In the genomic region with DNA sequence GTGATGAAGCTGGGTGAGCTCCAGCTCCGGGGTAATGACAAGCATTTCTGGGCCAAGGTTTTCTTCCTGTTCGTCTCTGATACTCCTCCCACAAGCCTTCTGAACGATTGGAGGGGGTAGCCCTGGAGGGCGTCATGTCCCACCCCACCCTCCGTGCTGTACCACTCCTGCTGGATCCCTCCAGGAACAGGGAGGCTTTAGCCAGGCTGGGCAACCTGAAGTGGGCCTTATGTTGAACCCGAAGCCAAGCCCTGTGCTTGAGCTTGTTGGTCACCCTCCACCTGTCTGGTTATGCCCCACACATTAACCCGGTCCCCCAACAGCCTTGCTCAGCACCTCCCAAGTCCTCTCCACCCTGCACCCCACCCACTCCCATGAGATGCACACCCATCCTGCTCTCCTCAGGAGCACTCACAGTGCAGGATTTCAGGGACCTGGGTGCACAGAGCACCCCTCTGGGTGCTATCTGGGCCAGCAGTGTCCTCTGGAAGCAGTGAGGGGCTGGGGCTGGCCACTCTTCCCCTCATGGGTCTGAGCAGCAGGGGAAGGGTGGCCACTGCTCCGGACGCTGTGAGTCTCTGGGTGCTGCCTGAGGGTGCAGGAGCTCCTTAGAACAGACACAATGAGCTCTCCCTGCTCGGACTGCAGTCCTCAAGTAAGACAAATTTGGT, we compare ENCODE assay signal across 17 cellular contexts. TPM values are rescaled to one million over a fixed set of nuclear protein-coding genes. Genes with fewer than 3 reads are reported as not detected.
DNase-seq lines count a peak whose midpoint lies in the region; ATAC-seq and TF ChIP-seq lines count a peak whose summit lies in the region.
"Had no signal": no experiment of that assay in that cellular context is flagged by ENCODE, and none has a peak within 500 bp of the region (broad histone marks: within the 10 kb centered on the region; RNA-seq: fewer than 3 reads in every experiment).

No MANE protein-coding gene starts in this region.

- no peaks in the 10 kb centered on the region for H3K27me3 ChIP-seq in naive thymus-derived CD4-positive, alpha-beta T cell (ENCODE audit: control insufficient read depth in 2 of 2, insufficient read depth in 2 of 2, low read length in 2 of 2)
- H3K27me3 ChIP-seq: transverse colon had no signal

- peaks cover 0 to 6% of the 10 kb centered on the region in 2 donors for H3K4me1 ChIP-seq in naive thymus-derived CD4-positive, alpha-beta T cell (ENCODE audit: control insufficient read depth in 2 of 2, insufficient read depth in 2 of 2, low read length in 2 of 2)
- H3K4me1 ChIP-seq: transverse colon had no signal

- H3K4me1 Mint-ChIP-seq in CD14-positive monocyte (peaks cover 4% of the 10 kb centered on the region), T-helper 17 cell (peaks cover 11% of the 10 kb centered on the region)
- peaks cover 0 to 13% (median 6%) of the 10 kb centered on the region in 7 donors for H3K4me1 Mint-ChIP-seq in naive thymus-derived CD4-positive, alpha-beta T cell

- H3K27me3 Mint-ChIP-seq in CD14-positive monocyte (ENCODE audit: low read depth in 3 of 3) (peaks cover 14 to 31% (median 22%) of the 10 kb centered on the region in 3 donors), T-helper 17 cell (peaks cover 41% of the 10 kb centered on the region)
- peaks cover 0 to 25% (median 12%) of the 10 kb centered on the region in 5 donors for H3K27me3 Mint-ChIP-seq in naive thymus-derived CD4-positive, alpha-beta T cell

- no peak overlapping the region for H3K4me3 ChIP-seq in naive thymus-derived CD4-positive, alpha-beta T cell (ENCODE audit: low read length)
- H3K4me3 ChIP-seq: GM23248, transverse colon had no signal

- POLR2A ChIA-PET in naive thymus-derived CD4-positive, alpha-beta T cell (lab: Charles Lee): no interaction called here
- POLR2A ChIA-PET in GM10248 (lab: Yijun Ruan, JAX): no interaction called here

- DNase-seq in CD14-positive monocyte (ENCODE audit: low spot score): no peak
- DNase-seq in T-helper 17 cell: no peak
- no peak for DNase-seq in naive thymus-derived CD4-positive, alpha-beta T cell
- DNase-seq in GM10248 (ENCODE audit: extremely low spot score): no peak
- DNase-seq in SHP77 (lab: John Stamatoyannopoulos, UW): no peak
- no peak for DNase-seq in NCI-H146 treated with DMSO at 0.1 percent for 48 hours (lab: John Stamatoyannopoulos, UW; ENCODE audit: unreplicated experiment)

- no peaks in the 10 kb centered on the region for H3K9me3 ChIP-seq in T-helper 17 cell (ENCODE audit: control insufficient read depth, low read length, poor library complexity, severe bottlenecking)
- H3K9me3 ChIP-seq in naive thymus-derived CD4-positive, alpha-beta T cell (ENCODE audit: control insufficient read depth in 2 of 3, low read length in 3 of 3): no peaks in the 10 kb centered on the region
- H3K9me3 ChIP-seq: transverse colon had no signal

- intact Hi-C loops in CD14-positive monocyte (cut with micrococcal nuclease): loop anchor here (1.0 to 5.0 kb wide), 3 partner anchors 106 to 172 kb away; no protein-coding TSS in a partner anchor
- intact Hi-C loops in naive thymus-derived CD4-positive, alpha-beta T cell (cut with micrococcal nuclease): loop anchor here (1.0 to 5.0 kb wide), 7 partner anchors 23 to 653 kb away; no protein-coding TSS in a partner anchor

- ATAC-seq in GM21737 (IDR thresholded peaks at IDR 0.05; ENCODE audit: unreplicated experiment) (peak; percentile 15), T-helper 17 cell (no peak), GM21447 (IDR thresholded peaks at IDR 0.05; ENCODE audit: unreplicated experiment) (no peak)
- ATAC-seq in naive thymus-derived CD4-positive, alpha-beta T cell: peak; percentile 13

- H3K36me3 ChIP-seq in naive thymus-derived CD4-positive, alpha-beta T cell (ENCODE audit: control insufficient read depth in 2 of 3, insufficient read depth in 3 of 3, low read length in 3 of 3): no peaks in the 10 kb centered on the region
- H3K36me3 ChIP-seq: transverse colon had no signal

- H3K4me3 Mint-ChIP-seq in CD14-positive monocyte (peak overlapping the region in 1 of 2 donors; percentile 18), T-helper 17 cell (no peak overlapping the region)
- H3K4me3 Mint-ChIP-seq in naive thymus-derived CD4-positive, alpha-beta T cell: no peak overlapping the region
- H3K4me3 Mint-ChIP-seq: activated CD8-positive, alpha-beta memory T cell treated with anti-CD3 and anti-CD28 coated beads, Interleukin-2, amount 10 ng/mL, durations not matched to agents 7 days and 5 days; mesothelial cell of epicardium; stimulated activated memory B cell treated with anti-CD40 and anti-IgM and Interleukin-4, amounts not matched to agents 10 μg/mL and 1 μg/mL and 100 μg/mL, for 72 hours had no signal

- H3K27ac Mint-ChIP-seq in CD14-positive monocyte: no peak overlapping the region
- peak overlapping the region; percentile 41 for H3K27ac Mint-ChIP-seq in T-helper 17 cell
- no peak overlapping the region for H3K27ac Mint-ChIP-seq in naive thymus-derived CD4-positive, alpha-beta T cell
- H3K27ac Mint-ChIP-seq: activated CD8-positive, alpha-beta memory T cell treated with anti-CD3 and anti-CD28 coated beads, Interleukin-2, amount 10 ng/mL, durations not matched to agents 7 days and 5 days; mesothelial cell of epicardium; stimulated activated memory B cell treated with anti-CD40 and anti-IgM and Interleukin-4, amounts not matched to agents 10 μg/mL and 1 μg/mL and 100 μg/mL, for 72 hours had no signal

- no peaks in the 10 kb centered on the region for H3K9me3 Mint-ChIP-seq in CD14-positive monocyte
- peaks cover 0 to 1% (median 0%) of the 10 kb centered on the region in 11 donors for H3K9me3 Mint-ChIP-seq in naive thymus-derived CD4-positive, alpha-beta T cell
- H3K9me3 Mint-ChIP-seq: mesothelial cell of epicardium; stimulated activated memory B cell treated with anti-CD40 and anti-IgM and Interleukin-4, amounts not matched to agents 10 μg/mL and 1 μg/mL and 100 μg/mL, for 72 hours had no signal

- H3K36me3 Mint-ChIP-seq in CD14-positive monocyte (no peaks in the 10 kb centered on the region), T-helper 17 cell (ENCODE audit: low read depth) (peaks cover 4% of the 10 kb centered on the region)
- no peaks in the 10 kb centered on the region for H3K36me3 Mint-ChIP-seq in naive thymus-derived CD4-positive, alpha-beta T cell
- H3K36me3 Mint-ChIP-seq: activated CD8-positive, alpha-beta memory T cell treated with anti-CD3 and anti-CD28 coated beads, Interleukin-2, amount 10 ng/mL, durations not matched to agents 7 days and 5 days; mesothelial cell of epicardium; stimulated activated memory B cell treated with anti-CD40 and anti-IgM and Interleukin-4, amounts not matched to agents 10 μg/mL and 1 μg/mL and 100 μg/mL, for 72 hours had no signal

- TF ChIP-seq CTCF in CD14-positive monocyte (IDR thresholded peaks at IDR 0.05) (peak; percentile 39), GM10248 (IDR thresholded peaks at IDR 0.05; ENCODE audit: control extremely low read depth, extremely low read depth, low read depth, missing control alignments) (no peak)

- CTCF ChIA-PET in naive thymus-derived CD4-positive, alpha-beta T cell (lab: Charles Lee): interaction anchor here (0.5 to 4.1 kb wide), 21 partner anchors 9 to 659 kb away, joined by 3 to 55 read pairs (median 4); no protein-coding TSS in a partner anchor
- CTCF ChIA-PET in GM10248 (lab: Yijun Ruan, JAX): interaction anchor here (0.7 to 5.2 kb wide), 27 partner anchors 9 to 652 kb away, joined by 3 to 48 read pairs (median 4); no protein-coding TSS in a partner anchor

- H3K27ac ChIP-seq in naive thymus-derived CD4-positive, alpha-beta T cell (ENCODE audit: low read depth, low read length): no peak overlapping the region
- H3K27ac ChIP-seq: GM23248, transverse colon had no signal

RNA-seq across cellular contexts. Expression of a gene that starts 6.8 kb away (rescaled TPM):
- polyA plus RNA-seq in CD14-positive monocyte: not detected
- not detected for total RNA-seq in T-helper 17 cell
- not detected for total RNA-seq in naive thymus-derived CD4-positive, alpha-beta T cell
- not detected for polyA plus RNA-seq in naive thymus-derived CD4-positive, alpha-beta T cell
- total RNA-seq: activated CD8-positive, alpha-beta memory T cell treated with anti-CD3 and anti-CD28 coated beads, Interleukin-2, amount 10 ng/mL, durations not matched to agents 7 days and 5 days; bronchial epithelial cell; dermis blood vessel endothelial cell; frontal cortex; GM23248; mesothelial cell of epicardium; transverse colon had no signal
- polyA plus RNA-seq: adipose tissue, GM23248 had no signal

RNA-seq across cellular contexts. Expression of a gene that starts 36.6 kb away (rescaled TPM):
- not detected for polyA plus RNA-seq in CD14-positive monocyte
- not detected for total RNA-seq in T-helper 17 cell
- total RNA-seq in naive thymus-derived CD4-positive, alpha-beta T cell: under 1 TPM in 2 of 5 experiments, not detected in 3; 0.15 to 0.21 TPM
- polyA plus RNA-seq in naive thymus-derived CD4-positive, alpha-beta T cell: not detected
- total RNA-seq: dermis blood vessel endothelial cell, frontal cortex, transverse colon had no signal

RNA-seq across cellular contexts. Expression of a gene that starts 39.3 kb away (rescaled TPM):
- not detected for polyA plus RNA-seq in CD14-positive monocyte
- total RNA-seq in T-helper 17 cell: not detected
- total RNA-seq in naive thymus-derived CD4-positive, alpha-beta T cell: not detected
- polyA plus RNA-seq in naive thymus-derived CD4-positive, alpha-beta T cell: not detected
- total RNA-seq: activated CD8-positive, alpha-beta memory T cell treated with anti-CD3 and anti-CD28 coated beads, Interleukin-2, amount 10 ng/mL, durations not matched to agents 7 days and 5 days; bronchial epithelial cell; dermis blood vessel endothelial cell; frontal cortex; GM23248; mesothelial cell of epicardium; transverse colon had no signal
- polyA plus RNA-seq: adipose tissue, GM23248 had no signal

RNA-seq across cellular contexts. Expression of a gene that starts 53.5 kb away (rescaled TPM):
- not detected for polyA plus RNA-seq in CD14-positive monocyte
- total RNA-seq in T-helper 17 cell: under 1 TPM in 1 of 2 donors, not detected in 1; 0.21 TPM
- 1 to 10 TPM in 1 of 5 experiments, under 1 TPM in 1, not detected in 3; 0.13 to 1.5 TPM for total RNA-seq in naive thymus-derived CD4-positive, alpha-beta T cell
- not detected for polyA plus RNA-seq in naive thymus-derived CD4-positive, alpha-beta T cell
- total RNA-seq: dermis blood vessel endothelial cell had no signal

RNA-seq across cellular contexts. Expression of a gene that starts 57.5 kb away (rescaled TPM):
- polyA plus RNA-seq in CD14-positive monocyte: not detected
- total RNA-seq in T-helper 17 cell: not detected
- total RNA-seq in naive thymus-derived CD4-positive, alpha-beta T cell: not detected
- not detected for polyA plus RNA-seq in naive thymus-derived CD4-positive, alpha-beta T cell
- total RNA-seq: activated CD8-positive, alpha-beta memory T cell treated with anti-CD3 and anti-CD28 coated beads, Interleukin-2, amount 10 ng/mL, durations not matched to agents 7 days and 5 days; bronchial epithelial cell; dermis blood vessel endothelial cell; frontal cortex; GM23248; mesothelial cell of epicardium; transverse colon had no signal
- polyA plus RNA-seq: adipose tissue, GM23248 had no signal

Comparison
In these comparisons a context has a peak if more than half of its experiments do, and no peak if none do; other contexts are left out.
1. ATAC-seq: peak in GM21737 (single experiment) and naive thymus-derived CD4-positive, alpha-beta T cell (single experiment); none in T-helper 17 cell (single experiment) and GM21447 (single experiment).